In genomic region chr18:11323359-11323819, GRCh38 we compare ENCODE assay signal across 15 cellular contexts.
DNase-seq lines count a peak whose midpoint lies in the region; ATAC-seq, FAIRE-seq and TF ChIP-seq lines count a peak whose summit lies in the region.
"Had no signal": no experiment of that assay in that cellular context is flagged by ENCODE, and none has a peak within 500 bp of the region (broad histone marks: within the 10 kb centered on the region; RNA-seq: fewer than 3 reads in every experiment).

No MANE protein-coding gene starts in this region.

- POLR2A ChIA-PET in HepG2 (lab: Yijun Ruan, JAX): no interaction called here

- H3K27me3 ChIP-seq in BE2C (no peaks in the 10 kb centered on the region), HepG2 (ENCODE audit: control insufficient read depth in 1 of 2, insufficient read depth in 2 of 2, low read length in 2 of 2) (no peaks in the 10 kb centered on the region), stomach (no peaks in the 10 kb centered on the region)
- H3K27me3 ChIP-seq: uterus had no signal

- no peak overlapping the region for H2AFZ ChIP-seq in HepG2 (ENCODE audit: low read length)

- H3K27ac ChIP-seq in HepG2 (ENCODE audit: extremely low read length, insufficient read depth, low read length): no peak overlapping the region
- H3K27ac ChIP-seq in stomach: no peak overlapping the region
- H3K27ac ChIP-seq: prostate gland, SK-N-MC, uterus had no signal

- no peaks in the 10 kb centered on the region for H3K4me1 ChIP-seq in BE2C
- H3K4me1 ChIP-seq in HepG2 (ENCODE audit: insufficient read depth, low read length): peaks cover 24% of the 10 kb centered on the region
- H3K4me1 ChIP-seq in stomach: no peaks in the 10 kb centered on the region
- H3K4me1 ChIP-seq: prostate gland, uterus had no signal

- no peaks in the 10 kb centered on the region for H3K79me2 ChIP-seq in HepG2 (ENCODE audit: insufficient read depth, low read length)

- TF ChIP-seq CTCF in BE2C (IDR thresholded peaks at IDR 0.05; ENCODE audit: low read depth, low read length) (no peak), astrocyte of the spinal cord (IDR thresholded peaks at IDR 0.05; ENCODE audit: low read depth, low read length) (peak; percentile 7), HepG2 (CRISPR knock-in tag; IDR thresholded peaks at IDR 0.05) (no peak), stomach (IDR thresholded peaks at IDR 0.05) (no peak)

- ATAC-seq in HepG2: peak; percentile 72
- no peak for ATAC-seq in GM19395 (IDR thresholded peaks at IDR 0.05; ENCODE audit: unreplicated experiment)
- ATAC-seq in GM21717 (IDR thresholded peaks at IDR 0.05; ENCODE audit: unreplicated experiment): no peak

- intact Hi-C loops in HepG2 (cut with micrococcal nuclease; ENCODE audit: unreplicated experiment) (no loop called here), stomach (cut with DNase I; ENCODE audit: low total_unique reads) (no loop called here)

- no peak for FAIRE-seq in HepG2 (lab: Jason Lieb, UNC)

- H3K4me3 ChIP-seq in BE2C (ENCODE audit: low read depth, low read length) (no peak overlapping the region), astrocyte of the spinal cord (ENCODE audit: low read depth, low read length) (no peak overlapping the region), HepG2 (replicated peaks in 1 of 3; ENCODE audit: insufficient read depth in 1 of 3, low read depth in 2 of 3, low read length in 3 of 3) (no peak overlapping the region; a peak in 1 of 6 replicates), stomach (no peak overlapping the region)
- H3K4me3 ChIP-seq: prostate gland, SK-N-MC, uterus had no signal

- no peak overlapping the region for H3K9ac ChIP-seq in HepG2 (ENCODE audit: insufficient read depth, low read depth, low read length)

- CTCF ChIA-PET in HepG2 (lab: Yijun Ruan, JAX; ENCODE audit: low intra/inter-chr PET ratio, low total read pairs): no interaction called here

- H3K36me3 ChIP-seq in BE2C (no peaks in the 10 kb centered on the region), HepG2 (replicated peaks in 1 of 2; ENCODE audit: control insufficient read depth in 1 of 2, insufficient read depth in 2 of 2, low read length in 2 of 2) (no peaks in the 10 kb centered on the region), stomach (no peaks in the 10 kb centered on the region)
- H3K36me3 ChIP-seq: prostate gland, uterus had no signal

- H3K4me2 ChIP-seq in HepG2 (ENCODE audit: low read depth, low read length): peak overlapping the region; percentile 14; the same call in 1 of the 2 replicates

- H3K9me3 ChIP-seq in BE2C (no peaks in the 10 kb centered on the region), HepG2 (ENCODE audit: low read length) (no peaks in the 10 kb centered on the region), stomach (no peaks in the 10 kb centered on the region)
- H3K9me3 ChIP-seq: prostate gland, uterus had no signal

- no peak for TF ChIP-seq POLR2A in HepG2 (IDR thresholded peaks at IDR 0.05; ENCODE audit: insufficient read depth in 1 of 2, low read depth in 2 of 2, low read length in 2 of 2)
- no peak for TF ChIP-seq POLR2A in stomach (IDR thresholded peaks at IDR 0.05)

- BruUV-seq in HepG2 (replicated peaks; lab: Mats Ljungman, UMichigan): no TSS peak

- TF ChIP-seq RAD21 in HepG2 (CRISPR knock-in tag; IDR thresholded peaks at IDR 0.05): no peak

- TF ChIP-seq EP300 in HepG2 (IDR thresholded peaks at IDR 0.05; ENCODE audit: low read depth in 2 of 2, low read length in 2 of 2): no peak
- TF ChIP-seq EP300 in HepG2 (CRISPR knock-in tag; IDR thresholded peaks at IDR 0.05; ENCODE audit: borderline replicate concordance): no peak
- no peak for TF ChIP-seq EP300 in stomach (IDR thresholded peaks at IDR 0.05)

- 4% methylated on average over 11 of the region's 11 CpGs for WGBS in HepG2 (ENCODE audit: low lambda C conversion rate)
- 56 to 65% (median 61%) methylated on average over 11 of the region's 11 CpGs for WGBS in stomach, 5 donors

- H4K20me1 ChIP-seq in HepG2 (ENCODE audit: insufficient read depth, low read length): no peaks in the 10 kb centered on the region

- in situ Hi-C loops in astrocyte of the spinal cord (cut with HindIII; ENCODE audit: low sequenced_read_pairs) (no loop called here), HepG2 (cut with HindIII; ENCODE audit: extremely low pct_ligation_motif_present, low pct_unique_long_range_greater_than_20kb) (loop anchor here (10.0 kb wide), 1 partner anchor 61 kb away; no protein-coding TSS in a partner anchor)

- DNase-seq in BE2C (peak; percentile 14), HK-2 (ENCODE audit: unreplicated experiment) (peak; percentile 50), astrocyte of the spinal cord (ENCODE audit: low read depth, low spot score) (peak; percentile 80), HepG2 (ENCODE audit: low spot score) (peak; percentile 15), DMS53 (lab: John Stamatoyannopoulos, UW) (no peak), stomach (no peak)
- DNase-seq: activated CD4-positive, alpha-beta T cell treated with anti-CD3 and anti-CD28 coated beads, Interleukin-2, amount 50 U/mL, for 4 hours; CD8-positive, alpha-beta memory T cell; Karpas-422; NCI-H345; uterus had no signal

TF ChIP-seq in HepG2, 621 proteins besides CTCF, POLR2A, EP300 and RAD21 (continues in another document):
- TF ChIP-seq ZNF766 (CRISPR knock-in tag; IDR thresholded peaks at IDR 0.05; ENCODE audit: borderline replicate concordance) (no peak), BHLHE40 (IDR thresholded peaks at IDR 0.05; ENCODE audit: low read length) (peak; percentile 40), FOXP1 (IDR thresholded peaks at IDR 0.05) (no peak), FOXP1 (CRISPR knock-in tag; IDR thresholded peaks at IDR 0.05) (peak; percentile 39; the same call in 1 of the 2 replicates), ZNF772 (CRISPR knock-in tag; IDR thresholded peaks at IDR 0.05) (no peak), ATF7 (IDR thresholded peaks at IDR 0.05) (no peak), ATF7 (CRISPR knock-in tag; IDR thresholded peaks at IDR 0.05) (no peak), ZNF101 (CRISPR knock-in tag; IDR thresholded peaks at IDR 0.05; ENCODE audit: borderline replicate concordance, low read depth) (no peak), CCAR2 (optimal IDR thresholded peaks at IDR 0.05; ENCODE audit: low read depth, low read length) (no peak), ELF1 (CRISPR knock-in tag; IDR thresholded peaks at IDR 0.05) (no peak), ONECUT2 (CRISPR knock-in tag; IDR thresholded peaks at IDR 0.05) (no peak), ZNF775 (CRISPR knock-in tag; IDR thresholded peaks at IDR 0.05; ENCODE audit: borderline replicate concordance) (no peak), REL (CRISPR knock-in tag; conservative IDR thresholded peaks at IDR 0.05) (no peak), ZNF496 (CRISPR knock-in tag; IDR thresholded peaks at IDR 0.05; ENCODE audit: insufficient replicate concordance) (no peak), ZNF441 (CRISPR knock-in tag; IDR thresholded peaks at IDR 0.05; ENCODE audit: borderline replicate concordance) (no peak), FOSL2 (CRISPR knock-in tag; IDR thresholded peaks at IDR 0.05) (peak; percentile 82), TRIM24 (CRISPR knock-in tag; IDR thresholded peaks at IDR 0.05) (no peak), GATAD2A (CRISPR knock-in tag; IDR thresholded peaks at IDR 0.05) (0 out of 2 replicates have a peak, but pooled peaks have one; percentile 15), ASH2L (IDR thresholded peaks at IDR 0.05; ENCODE audit: insufficient read length, low read depth, low read length) (no peak), ZNF644 (CRISPR knock-in tag; IDR thresholded peaks at IDR 0.05; ENCODE audit: low read depth) (peak; percentile 61; the same call in 1 of the 2 replicates), TEAD3 (CRISPR knock-in tag; optimal IDR thresholded peaks at IDR 0.05; ENCODE audit: borderline replicate concordance) (peak; percentile 51), ZBTB21 (CRISPR knock-in tag; IDR thresholded peaks at IDR 0.05) (no peak), SPEN (CRISPR knock-in tag; IDR thresholded peaks at IDR 0.05; ENCODE audit: low read depth) (no peak)
- TF ChIP-seq, protein P1, sequence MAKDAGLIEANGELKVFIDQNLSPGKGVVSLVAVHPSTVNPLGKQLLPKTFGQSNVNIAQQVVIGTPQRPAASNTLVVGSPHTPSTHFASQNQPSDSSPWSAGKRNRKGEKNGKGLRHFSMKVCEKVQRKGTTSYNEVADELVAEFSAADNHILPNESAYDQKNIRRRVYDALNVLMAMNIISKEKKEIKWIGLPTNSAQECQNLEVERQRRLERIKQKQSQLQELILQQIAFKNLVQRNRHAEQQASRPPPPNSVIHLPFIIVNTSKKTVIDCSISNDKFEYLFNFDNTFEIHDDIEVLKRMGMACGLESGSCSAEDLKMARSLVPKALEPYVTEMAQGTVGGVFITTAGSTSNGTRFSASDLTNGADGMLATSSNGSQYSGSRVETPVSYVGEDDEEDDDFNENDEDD (CRISPR knock-in tag; IDR thresholded peaks at IDR 0.05; ENCODE audit: borderline replicate concordance): 0 out of 2 replicates have a peak, but pooled peaks have one; percentile 18
- TF ChIP-seq, protein P2, sequence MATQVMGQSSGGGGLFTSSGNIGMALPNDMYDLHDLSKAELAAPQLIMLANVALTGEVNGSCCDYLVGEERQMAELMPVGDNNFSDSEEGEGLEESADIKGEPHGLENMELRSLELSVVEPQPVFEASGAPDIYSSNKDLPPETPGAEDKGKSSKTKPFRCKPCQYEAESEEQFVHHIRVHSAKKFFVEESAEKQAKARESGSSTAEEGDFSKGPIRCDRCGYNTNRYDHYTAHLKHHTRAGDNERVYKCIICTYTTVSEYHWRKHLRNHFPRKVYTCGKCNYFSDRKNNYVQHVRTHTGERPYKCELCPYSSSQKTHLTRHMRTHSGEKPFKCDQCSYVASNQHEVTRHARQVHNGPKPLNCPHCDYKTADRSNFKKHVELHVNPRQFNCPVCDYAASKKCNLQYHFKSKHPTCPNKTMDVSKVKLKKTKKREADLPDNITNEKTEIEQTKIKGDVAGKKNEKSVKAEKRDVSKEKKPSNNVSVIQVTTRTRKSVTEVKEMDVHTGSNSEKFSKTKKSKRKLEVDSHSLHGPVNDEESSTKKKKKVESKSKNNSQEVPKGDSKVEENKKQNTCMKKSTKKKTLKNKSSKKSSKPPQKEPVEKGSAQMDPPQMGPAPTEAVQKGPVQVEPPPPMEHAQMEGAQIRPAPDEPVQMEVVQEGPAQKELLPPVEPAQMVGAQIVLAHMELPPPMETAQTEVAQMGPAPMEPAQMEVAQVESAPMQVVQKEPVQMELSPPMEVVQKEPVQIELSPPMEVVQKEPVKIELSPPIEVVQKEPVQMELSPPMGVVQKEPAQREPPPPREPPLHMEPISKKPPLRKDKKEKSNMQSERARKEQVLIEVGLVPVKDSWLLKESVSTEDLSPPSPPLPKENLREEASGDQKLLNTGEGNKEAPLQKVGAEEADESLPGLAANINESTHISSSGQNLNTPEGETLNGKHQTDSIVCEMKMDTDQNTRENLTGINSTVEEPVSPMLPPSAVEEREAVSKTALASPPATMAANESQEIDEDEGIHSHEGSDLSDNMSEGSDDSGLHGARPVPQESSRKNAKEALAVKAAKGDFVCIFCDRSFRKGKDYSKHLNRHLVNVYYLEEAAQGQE (IDR thresholded peaks at IDR 0.05; ENCODE audit: borderline replicate concordance in 1 of 2, low read depth in 1 of 2, low read length in 2 of 2): no peak

Comparison
In these comparisons a context has a peak if more than half of its experiments do, and no peak if none do; other contexts are left out.
1. DNase-seq: peak in BE2C (single experiment), HK-2 (single experiment), astrocyte of the spinal cord (single experiment) and HepG2 (single experiment); none in DMS53 (single experiment) and stomach (single experiment).